19 cellular contexts compared by ENCODE assay signal in the genomic region with DNA sequence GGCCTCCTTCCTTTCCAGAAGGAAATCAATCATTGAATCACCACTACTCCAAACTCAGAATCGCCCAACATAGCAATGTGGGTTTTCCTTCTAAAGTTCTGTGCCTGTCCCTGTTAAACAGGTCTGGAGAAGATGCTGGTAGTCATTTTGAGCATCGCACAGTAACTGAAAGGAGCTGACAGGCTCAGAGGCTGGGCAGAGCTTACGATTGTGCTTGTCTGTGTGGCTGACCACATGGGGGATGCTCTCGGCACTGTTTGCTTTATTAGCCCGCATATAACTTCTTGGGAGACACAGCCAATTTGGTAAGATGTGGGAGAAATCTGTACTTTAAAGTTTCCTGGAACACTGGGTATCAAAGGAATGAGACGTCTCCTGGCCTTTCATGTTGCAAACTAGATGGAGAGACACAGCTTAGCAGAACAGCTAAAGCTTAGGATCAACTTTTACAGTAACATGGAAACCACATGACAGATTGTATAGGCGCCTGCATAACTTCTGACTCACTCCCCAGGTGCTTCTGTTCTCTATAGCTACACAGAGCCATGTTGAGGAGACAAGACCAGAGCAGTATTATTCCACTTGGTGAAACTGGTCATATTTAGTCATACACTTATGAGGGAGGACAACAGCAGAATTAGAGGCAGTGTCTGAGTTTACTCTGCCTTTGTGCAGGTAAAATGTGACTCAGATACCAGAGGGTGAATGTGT.
DNase-seq lines count a peak whose midpoint lies in the region; ATAC-seq and TF ChIP-seq lines count a peak whose summit lies in the region.
"Had no signal": no experiment of that assay in that cellular context is flagged by ENCODE, and none has a peak within 500 bp of the region (broad histone marks: within the 10 kb centered on the region; RNA-seq: fewer than 3 reads in every experiment).

No MANE protein-coding gene starts in this region.

- no peaks in the 10 kb centered on the region for H3K27me3 ChIP-seq in mammary epithelial cell (ENCODE audit: insufficient read depth, low read length)
- H3K27me3 ChIP-seq: adrenal gland had no signal

- no peaks in the 10 kb centered on the region for H4K20me1 ChIP-seq in mammary epithelial cell (ENCODE audit: insufficient read depth, low read length)

- peak; percentile 39 for DNase-seq in stimulated activated CD4-positive, alpha-beta T cell treated with anti-CD3 and anti-CD28 coated beads, Interleukin-15, amount 100 ng/mL, for 24 hours
- no peak for DNase-seq in stimulated activated CD4-positive, alpha-beta T cell treated with anti-CD3 and anti-CD28 coated beads, Interleukin-12 subunit alpha, Interleukin-12 subunit beta, amount 100 ng/mL, for 4 hours
- DNase-seq in NCI-H2171 (lab: John Stamatoyannopoulos, UW) (peak; percentile 29), mammary epithelial cell (peak; percentile 24), T-helper 9 cell (no peak)
- no peak for DNase-seq in stimulated activated naive CD8-positive, alpha-beta T cell treated with anti-CD3 and anti-CD28 coated beads, Interleukin-15, Interleukin-2, amounts not matched to agents 100 U/mL and 50 U/mL, for 24 hours
- DNase-seq: activated CD8-positive, alpha-beta memory T cell treated with anti-CD3 and anti-CD28 coated beads, Interleukin-2, amount 50 U/mL, for 48 hours; adrenal gland; DMS153; endodermal cell; foreskin melanocyte; left ventricle myocardium superior; NCI-H2081 treated with DMSO at 0.1 percent for 48 hours; NCI-H774; T-cell had no signal

- dilution Hi-C loops in mammary epithelial cell (cut with HindIII; ENCODE audit: low sequenced_read_pairs), result loop anchor here (5.0 kb wide), 1 partner anchor 58 kb away; no protein-coding TSS in a partner anchor

- H2AFZ ChIP-seq in mammary epithelial cell (ENCODE audit: low read depth, low read length), result no peak overlapping the region

- H3K9me3 ChIP-seq in mammary epithelial cell (replicated peaks; ENCODE audit: insufficient read depth, low read length), result no peaks in the 10 kb centered on the region
- H3K9me3 ChIP-seq: adrenal gland had no signal

- no TSS peak for BruUV-seq in mammary epithelial cell (replicated peaks; lab: Mats Ljungman, UMichigan)

- H3K9ac ChIP-seq in mammary epithelial cell (ENCODE audit: insufficient read depth, low read length), result no peak overlapping the region

- peak; percentile 87 for ATAC-seq in stimulated activated naive CD8-positive, alpha-beta T cell treated with anti-CD3 and anti-CD28 coated beads, Interleukin-15, Interleukin-2, amounts not matched to agents 100 U/mL and 50 U/mL, for 24 hours
- no peak for ATAC-seq in GM21576 (IDR thresholded peaks at IDR 0.05; ENCODE audit: unreplicated experiment)
- ATAC-seq in HG02840 (IDR thresholded peaks at IDR 0.05; ENCODE audit: low FRiP score, unreplicated experiment), result no peak
- ATAC-seq: HepG2; left ventricle myocardium superior; stimulated activated memory B cell treated with anti-CD40 and anti-IgM and Interleukin-4, amounts not matched to agents 10 μg/mL and 1 μg/mL and 100 μg/mL, for 72 hours had no signal

- WGBS in mammary epithelial cell (ENCODE audit: low coverage, missing lambda C conversion rate), result 69% methylated on average over 7 of the region's 7 CpGs

- H3K79me2 ChIP-seq in mammary epithelial cell (ENCODE audit: insufficient read depth, low read length), result no peaks in the 10 kb centered on the region

- no peak for TF ChIP-seq CTCF in mammary epithelial cell (conservative IDR thresholded peaks at IDR 0.05 in 1 of 2, IDR thresholded peaks at IDR 0.05 in 1 of 2; ENCODE audit: extremely low read depth in 1 of 2, insufficient read depth in 1 of 2, low read depth in 1 of 2, low read length in 2 of 2)

- no peaks in the 10 kb centered on the region for H3K4me1 ChIP-seq in mammary epithelial cell (ENCODE audit: insufficient read depth, low read length)
- H3K4me1 ChIP-seq: adrenal gland had no signal

- CTCF ChIA-PET in mammary epithelial cell (lab: Charles Lee; ENCODE audit: low non-redundant PET), result no interaction called here

- H3K4me3 ChIP-seq in mammary epithelial cell (replicated peaks in 1 of 3; ENCODE audit: insufficient read depth in 1 of 3, low read depth in 2 of 3, low read length in 3 of 3), result no peak overlapping the region
- H3K4me3 ChIP-seq: adrenal gland had no signal

- in situ Hi-C loops in mammary epithelial cell (cut with MboI; ENCODE audit: low sequenced_read_pairs in 2 of 2), result no loop called here

- intact Hi-C loops in mammary epithelial cell (cut with micrococcal nuclease), result no loop called here

- no peak overlapping the region for H3K4me2 ChIP-seq in mammary epithelial cell (ENCODE audit: insufficient read depth, low read depth, low read length)

- H3K36me3 ChIP-seq in mammary epithelial cell (ENCODE audit: insufficient read depth, low read length), result no peaks in the 10 kb centered on the region
- H3K36me3 ChIP-seq: adrenal gland had no signal

- no peak overlapping the region for H3K27ac ChIP-seq in mammary epithelial cell (ENCODE audit: insufficient read depth, low read depth, low read length)
- H3K27ac ChIP-seq: adrenal gland had no signal

Comparison
In these comparisons a context has a peak if more than half of its experiments do, and no peak if none do; other contexts are left out.
1. DNase-seq: peak in stimulated activated CD4-positive, alpha-beta T cell treated with anti-CD3 and anti-CD28 coated beads, Interleukin-15, amount 100 ng/mL, for 24 hours (single experiment), NCI-H2171 (single experiment) and mammary epithelial cell (single experiment); none in stimulated activated CD4-positive, alpha-beta T cell treated with anti-CD3 and anti-CD28 coated beads, Interleukin-12 subunit alpha, Interleukin-12 subunit beta, amount 100 ng/mL, for 4 hours (single experiment), stimulated activated naive CD8-positive, alpha-beta T cell treated with anti-CD3 and anti-CD28 coated beads, Interleukin-15, Interleukin-2, amounts not matched to agents 100 U/mL and 50 U/mL, for 24 hours (single experiment) and T-helper 9 cell (single experiment).